8 cellular contexts compared by ENCODE assay signal in the genomic region with DNA sequence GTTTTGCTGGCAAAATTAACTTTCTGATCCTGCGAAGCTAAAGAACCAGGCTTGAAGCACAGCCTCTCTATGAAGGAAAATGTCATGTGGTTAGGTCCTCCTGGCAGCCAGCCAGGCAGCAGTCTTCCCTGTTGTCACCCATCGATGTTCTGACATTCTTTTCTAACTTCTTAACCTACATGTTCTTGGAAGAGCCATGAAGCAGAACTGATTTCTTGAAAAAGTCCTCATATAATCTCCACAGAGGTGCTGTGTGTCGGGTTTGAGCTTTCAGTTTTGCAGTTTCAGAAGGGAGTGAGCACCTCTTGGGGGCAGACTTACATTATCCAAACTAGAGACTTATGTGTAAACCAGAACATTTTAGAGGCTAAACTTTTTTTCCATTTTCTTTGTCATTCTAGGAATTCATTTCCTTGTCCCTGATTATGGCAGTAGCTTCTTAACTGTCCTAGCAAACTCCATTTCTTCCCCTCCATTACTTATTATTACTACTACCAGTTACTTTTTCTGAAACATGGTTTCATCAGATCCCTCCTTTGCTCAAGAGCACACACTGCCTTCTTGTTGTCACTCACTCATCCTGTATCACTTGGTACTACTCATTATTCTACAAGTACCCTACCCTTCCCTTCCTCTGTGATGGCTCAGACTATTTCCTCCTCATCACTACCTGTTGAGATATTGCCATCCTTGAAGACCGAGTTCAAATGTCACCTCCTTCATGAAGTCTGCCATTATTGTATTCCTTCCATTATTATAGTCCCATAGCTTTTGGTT. TPM values are rescaled to one million over a fixed set of nuclear protein-coding genes. Genes with fewer than 3 reads are reported as not detected.
DNase-seq lines count a peak whose midpoint lies in the region; ATAC-seq and TF ChIP-seq lines count a peak whose summit lies in the region.

No MANE protein-coding gene starts in this region.

- ATAC-seq in activated CD4-positive, CD25-positive, alpha-beta regulatory T cell treated with anti-CD3 and anti-CD28 coated beads, Interleukin-2, amount 50 U/mL, for 24 hours, result peak; percentile 49 to 66
- peak; percentile 40 for ATAC-seq in HG03520 (IDR thresholded peaks at IDR 0.05; ENCODE audit: unreplicated experiment)
- peak; percentile 45 for ATAC-seq in stimulated activated effector memory CD8-positive, alpha-beta T cell treated with anti-CD3 and anti-CD28 coated beads, Interleukin-12 subunit alpha, Interleukin-12 subunit beta, amount 100 ng/mL, for 72 hours

- no peak for TF ChIP-seq CTCF in progenitor cell of endocrine pancreas (IDR thresholded peaks at IDR 0.05; ENCODE audit: unreplicated experiment)

- no peaks in the 10 kb centered on the region for H3K9me3 Mint-ChIP-seq in activated T-helper 1 cell treated with anti-CD3 and anti-CD28 coated beads, Interleukin-12 subunit alpha, Interleukin-12 subunit beta, Interleukin-2, Interleukin-4 antibody, amounts not matched to agents 30 ng/mL and 10 ng/mL and 1 ng/mL, durations not matched to agents 14 hours and 24 hours and 36 hours
- no peaks in the 10 kb centered on the region for H3K9me3 Mint-ChIP-seq in stimulated activated effector memory CD8-positive, alpha-beta T cell treated with anti-CD3 and anti-CD28 coated beads, Interleukin-12 subunit alpha, Interleukin-12 subunit beta, amount 100 ng/mL, for 72 hours
- no peaks in the 10 kb centered on the region for H3K9me3 Mint-ChIP-seq in progenitor cell of endocrine pancreas (ENCODE audit: low read depth)

- peaks cover 6% of the 10 kb centered on the region for H3K27me3 Mint-ChIP-seq in activated T-helper 1 cell treated with anti-CD3 and anti-CD28 coated beads, Interleukin-12 subunit alpha, Interleukin-12 subunit beta, Interleukin-2, Interleukin-4 antibody, amounts not matched to agents 30 ng/mL and 10 ng/mL and 1 ng/mL, durations not matched to agents 14 hours and 24 hours and 36 hours (ENCODE audit: insufficient read depth)
- H3K27me3 Mint-ChIP-seq in progenitor cell of endocrine pancreas, result peaks cover 11% of the 10 kb centered on the region

- H3K4me1 Mint-ChIP-seq in activated T-helper 1 cell treated with anti-CD3 and anti-CD28 coated beads, Interleukin-12 subunit alpha, Interleukin-12 subunit beta, Interleukin-2, Interleukin-4 antibody, amounts not matched to agents 30 ng/mL and 10 ng/mL and 1 ng/mL, durations not matched to agents 14 hours and 24 hours and 36 hours (ENCODE audit: low read depth), result peaks cover 37% of the 10 kb centered on the region
- peaks cover 18% of the 10 kb centered on the region for H3K4me1 Mint-ChIP-seq in stimulated activated effector memory CD8-positive, alpha-beta T cell treated with anti-CD3 and anti-CD28 coated beads, Interleukin-12 subunit alpha, Interleukin-12 subunit beta, amount 100 ng/mL, for 72 hours
- peaks cover 1% of the 10 kb centered on the region for H3K4me1 Mint-ChIP-seq in progenitor cell of endocrine pancreas (ENCODE audit: low read depth)

- H3K4me3 Mint-ChIP-seq in activated T-helper 1 cell treated with anti-CD3 and anti-CD28 coated beads, Interleukin-12 subunit alpha, Interleukin-12 subunit beta, Interleukin-2, Interleukin-4 antibody, amounts not matched to agents 30 ng/mL and 10 ng/mL and 1 ng/mL, durations not matched to agents 14 hours and 24 hours and 36 hours, result peak overlapping the region; percentile 54
- H3K4me3 Mint-ChIP-seq in stimulated activated effector memory CD8-positive, alpha-beta T cell treated with anti-CD3 and anti-CD28 coated beads, Interleukin-12 subunit alpha, Interleukin-12 subunit beta, amount 100 ng/mL, for 72 hours, result peak overlapping the region; percentile 1
- no peak overlapping the region for H3K4me3 Mint-ChIP-seq in progenitor cell of endocrine pancreas (ENCODE audit: low read depth)

- H3K36me3 Mint-ChIP-seq in activated T-helper 1 cell treated with anti-CD3 and anti-CD28 coated beads, Interleukin-12 subunit alpha, Interleukin-12 subunit beta, Interleukin-2, Interleukin-4 antibody, amounts not matched to agents 30 ng/mL and 10 ng/mL and 1 ng/mL, durations not matched to agents 14 hours and 24 hours and 36 hours (ENCODE audit: low read depth), result no peaks in the 10 kb centered on the region
- no peaks in the 10 kb centered on the region for H3K36me3 Mint-ChIP-seq in stimulated activated effector memory CD8-positive, alpha-beta T cell treated with anti-CD3 and anti-CD28 coated beads, Interleukin-12 subunit alpha, Interleukin-12 subunit beta, amount 100 ng/mL, for 72 hours
- no peaks in the 10 kb centered on the region for H3K36me3 Mint-ChIP-seq in progenitor cell of endocrine pancreas (ENCODE audit: insufficient read depth)

- peak overlapping the region; percentile 78 for H3K27ac Mint-ChIP-seq in activated T-helper 1 cell treated with anti-CD3 and anti-CD28 coated beads, Interleukin-12 subunit alpha, Interleukin-12 subunit beta, Interleukin-2, Interleukin-4 antibody, amounts not matched to agents 30 ng/mL and 10 ng/mL and 1 ng/mL, durations not matched to agents 14 hours and 24 hours and 36 hours
- H3K27ac Mint-ChIP-seq in stimulated activated effector memory CD8-positive, alpha-beta T cell treated with anti-CD3 and anti-CD28 coated beads, Interleukin-12 subunit alpha, Interleukin-12 subunit beta, amount 100 ng/mL, for 72 hours, result no peak overlapping the region
- no peak overlapping the region for H3K27ac Mint-ChIP-seq in progenitor cell of endocrine pancreas

- intact Hi-C loops in activated T-helper 1 cell treated with anti-CD3 and anti-CD28 coated beads, Interleukin-12 subunit alpha, Interleukin-12 subunit beta, Interleukin-2, Interleukin-4 antibody, amounts not matched to agents 30 ng/mL and 10 ng/mL and 1 ng/mL, durations not matched to agents 14 hours and 24 hours and 36 hours (cut with micrococcal nuclease), result loop anchor here (5.0 to 10.0 kb wide), 2 partner anchors 67 to 249 kb away; partner anchors contain the start of genes HK2 and SEMA4F

- no peak for DNase-seq in activated CD4-positive, CD25-positive, alpha-beta regulatory T cell treated with anti-CD3 and anti-CD28 coated beads, Interleukin-2, amount 50 U/mL, for 72 hours
- DNase-seq in activated T-helper 1 cell treated with anti-CD3 and anti-CD28 coated beads, Interleukin-12 subunit alpha, Interleukin-12 subunit beta, Interleukin-2, Interleukin-4 antibody, amounts not matched to agents 30 ng/mL and 10 ng/mL and 1 ng/mL, durations not matched to agents 14 hours and 24 hours and 36 hours (ENCODE audit: low spot score), result no peak
- no peak for DNase-seq in stimulated activated effector memory CD8-positive, alpha-beta T cell treated with anti-CD3 and anti-CD28 coated beads, Interleukin-12 subunit alpha, Interleukin-12 subunit beta, amount 100 ng/mL, for 72 hours (ENCODE audit: low spot score in 2 of 2)
- no peak for DNase-seq in effector CD4-positive, alpha-beta T cell
- no peak for DNase-seq in putamen (ENCODE audit: low spot score)
- DNase-seq in progenitor cell of endocrine pancreas (ENCODE audit: low spot score, unreplicated experiment), result no peak

RNA-seq across cellular contexts. Expression of gene DOK1, which starts 31.1 kb away (rescaled TPM):
- total RNA-seq in activated T-helper 1 cell treated with anti-CD3 and anti-CD28 coated beads, Interleukin-12 subunit alpha, Interleukin-12 subunit beta, Interleukin-2, Interleukin-4 antibody, amounts not matched to agents 30 ng/mL and 10 ng/mL and 1 ng/mL, durations not matched to agents 14 hours and 24 hours and 36 hours, result 37.2 and 40.8 TPM in 2 replicates
- total RNA-seq in progenitor cell of endocrine pancreas, result 18.5 and 20.9 TPM in 2 replicates

RNA-seq across cellular contexts. Expression of gene LOXL3, which starts 31.9 kb away (rescaled TPM):
- total RNA-seq in activated T-helper 1 cell treated with anti-CD3 and anti-CD28 coated beads, Interleukin-12 subunit alpha, Interleukin-12 subunit beta, Interleukin-2, Interleukin-4 antibody, amounts not matched to agents 30 ng/mL and 10 ng/mL and 1 ng/mL, durations not matched to agents 14 hours and 24 hours and 36 hours, result 1.9 and 2.0 TPM in 2 replicates
- 23.4 and 24.2 TPM in 2 replicates for total RNA-seq in progenitor cell of endocrine pancreas

RNA-seq across cellular contexts. Expression of gene HTRA2, which starts 55.9 kb away (rescaled TPM):
- 57.0 and 57.3 TPM in 2 replicates for total RNA-seq in activated T-helper 1 cell treated with anti-CD3 and anti-CD28 coated beads, Interleukin-12 subunit alpha, Interleukin-12 subunit beta, Interleukin-2, Interleukin-4 antibody, amounts not matched to agents 30 ng/mL and 10 ng/mL and 1 ng/mL, durations not matched to agents 14 hours and 24 hours and 36 hours
- total RNA-seq in progenitor cell of endocrine pancreas, result 35.9 and 41.9 TPM in 2 replicates

RNA-seq across cellular contexts. Expression of gene AUP1, which starts 56.1 kb away (rescaled TPM):
- total RNA-seq in activated T-helper 1 cell treated with anti-CD3 and anti-CD28 coated beads, Interleukin-12 subunit alpha, Interleukin-12 subunit beta, Interleukin-2, Interleukin-4 antibody, amounts not matched to agents 30 ng/mL and 10 ng/mL and 1 ng/mL, durations not matched to agents 14 hours and 24 hours and 36 hours, result 178 and 187 TPM in 2 replicates
- 110 and 115 TPM in 2 replicates for total RNA-seq in progenitor cell of endocrine pancreas

RNA-seq across cellular contexts. Expression of gene DQX1, which starts 59.6 kb away (rescaled TPM):
- 0.65 and 0.86 TPM in 2 replicates for total RNA-seq in activated T-helper 1 cell treated with anti-CD3 and anti-CD28 coated beads, Interleukin-12 subunit alpha, Interleukin-12 subunit beta, Interleukin-2, Interleukin-4 antibody, amounts not matched to agents 30 ng/mL and 10 ng/mL and 1 ng/mL, durations not matched to agents 14 hours and 24 hours and 36 hours
- total RNA-seq in progenitor cell of endocrine pancreas, result 1.5 and 1.7 TPM in 2 replicates
